In genomic region chr5:57441557-57441956, GRCh38 we compare ENCODE assay signal across 1 cellular context.
TF ChIP-seq lines count a peak whose summit lies in the region.

No MANE protein-coding gene starts in this region.

TF ChIP-seq in GM23338, 12 proteins besides CTCF, POLR2A, EP300 and RAD21 (continued from another document):
- TF ChIP-seq ZNF462 (CRISPR knock-in tag; IDR thresholded peaks at IDR 0.05) (no peak), JUNB (IDR thresholded peaks at IDR 0.05; ENCODE audit: unreplicated experiment) (no peak), NANOG (IDR thresholded peaks at IDR 0.05; ENCODE audit: borderline replicate concordance) (no peak), STAT1 (IDR thresholded peaks at IDR 0.05; ENCODE audit: unreplicated experiment) (no peak), POLR2AphosphoS5 (IDR thresholded peaks at IDR 0.05; ENCODE audit: low read depth) (no peak), EZH2phosphoT487 (IDR thresholded peaks at IDR 0.05; ENCODE audit: unreplicated experiment) (no peak), ZNF114 (CRISPR knock-in tag; IDR thresholded peaks at IDR 0.05) (no peak), ZNF331 (CRISPR knock-in tag; IDR thresholded peaks at IDR 0.05; ENCODE audit: low read depth) (no peak)
- TF ChIP-seq, protein P1, sequence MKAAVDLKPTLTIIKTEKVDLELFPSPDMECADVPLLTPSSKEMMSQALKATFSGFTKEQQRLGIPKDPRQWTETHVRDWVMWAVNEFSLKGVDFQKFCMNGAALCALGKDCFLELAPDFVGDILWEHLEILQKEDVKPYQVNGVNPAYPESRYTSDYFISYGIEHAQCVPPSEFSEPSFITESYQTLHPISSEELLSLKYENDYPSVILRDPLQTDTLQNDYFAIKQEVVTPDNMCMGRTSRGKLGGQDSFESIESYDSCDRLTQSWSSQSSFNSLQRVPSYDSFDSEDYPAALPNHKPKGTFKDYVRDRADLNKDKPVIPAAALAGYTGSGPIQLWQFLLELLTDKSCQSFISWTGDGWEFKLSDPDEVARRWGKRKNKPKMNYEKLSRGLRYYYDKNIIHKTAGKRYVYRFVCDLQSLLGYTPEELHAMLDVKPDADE (IDR thresholded peaks at IDR 0.05), result no peak
